12 cellular contexts compared by ENCODE assay signal in the genomic region with DNA sequence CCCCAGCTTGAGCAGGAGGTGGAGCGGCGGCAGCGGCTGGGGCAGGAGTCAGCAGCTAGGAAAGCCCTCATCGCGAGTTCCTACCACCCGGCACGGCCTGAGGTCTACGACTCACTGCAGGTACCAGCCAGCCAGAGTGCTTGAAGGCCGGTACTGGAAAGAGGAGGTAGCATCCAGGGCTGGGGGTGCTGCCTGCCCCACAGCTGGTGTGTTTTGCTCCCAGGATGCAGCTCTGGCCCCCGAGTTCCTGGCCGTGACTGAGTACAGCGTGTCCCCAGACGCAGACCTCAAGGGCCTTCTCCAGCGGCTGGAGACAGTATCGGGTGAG. TPM values are rescaled to one million over a fixed set of nuclear protein-coding genes. Genes with fewer than 3 reads are reported as not detected.
DNase-seq lines count a peak whose midpoint lies in the region; ATAC-seq, FAIRE-seq and TF ChIP-seq lines count a peak whose summit lies in the region.
"Had no signal": no experiment of that assay in that cellular context is flagged by ENCODE, and none has a peak within 500 bp of the region (broad histone marks: within the 10 kb centered on the region; RNA-seq: fewer than 3 reads in every experiment).

No MANE protein-coding gene starts in this region.

- no peak overlapping the region for H3K23ac ChIP-seq in mesenchymal stem cell (ENCODE audit: low read length in 2 of 2)

- peaks cover 0 to 7% of the 10 kb centered on the region in 2 experiments; a peak in 1 of 4 replicates for H3K36me3 ChIP-seq in HCT116 (ENCODE audit: control insufficient read depth in 1 of 2, insufficient read depth in 2 of 2, low read length in 2 of 2)
- H3K36me3 ChIP-seq in mesenchymal stem cell (ENCODE audit: control insufficient read depth in 1 of 2, insufficient read depth in 2 of 2, low read depth in 1 of 2, low read length in 2 of 2), result peaks cover 13 to 32% of the 10 kb centered on the region in 2 experiments
- H3K36me3 ChIP-seq: thoracic aorta had no signal

- CTCF ChIA-PET in A549 (lab: Yijun Ruan, JAX), result interaction anchor here (0.9 to 2.0 kb wide), 5 partner anchors 8 to 263 kb away, joined by 3 to 5 read pairs (median 4); no protein-coding TSS in a partner anchor
- CTCF ChIA-PET in HCT116 (lab: Charles Lee), result no interaction called here

- H3K27me3 ChIP-seq in HCT116 (ENCODE audit: insufficient read depth, low read length) (no peaks in the 10 kb centered on the region), mesenchymal stem cell (ENCODE audit: control insufficient read depth in 1 of 2, insufficient read depth in 1 of 2, low read length in 2 of 2) (no peaks in the 10 kb centered on the region)

- H3K9ac ChIP-seq in HCT116 (ENCODE audit: low read length), result peak overlapping the region; percentile 98
- H3K9ac ChIP-seq in mesenchymal stem cell (ENCODE audit: low read length), result peak overlapping the region; percentile 100

- H3K27ac Mint-ChIP-seq in activated naive CD4-positive, alpha-beta T cell treated with anti-CD3 and anti-CD28 coated beads, Interleukin-2, amount 50 U/mL, for 24 hours, result no peak overlapping the region

- H3K4ac ChIP-seq in mesenchymal stem cell (ENCODE audit: low read depth in 1 of 2, low read length in 2 of 2), result no peak overlapping the region

- WGBS in A549 (ENCODE audit: missing lambda C conversion rate), result 89% methylated on average over 15 of the region's 15 CpGs
- 94% methylated on average over 15 of the region's 15 CpGs for whole genome bisulfite sequencing in mesenchymal stem cell

- H3K4me3 ChIP-seq in A549 (no peak overlapping the region; the same call in 2 of the 3 replicates), HCT116 (replicated peaks in 1 of 2; ENCODE audit: low read depth in 1 of 2, low read length in 2 of 2) (peak overlapping the region; percentile 87), mesenchymal stem cell (ENCODE audit: insufficient read depth in 1 of 2, low read depth in 1 of 2, low read length in 2 of 2) (peak overlapping the region in 1 of 2 experiments; percentile 94)

- FAIRE-seq in A549 (lab: Jason Lieb, UNC), result no peak

- no peak overlapping the region for H3K18ac ChIP-seq in mesenchymal stem cell (ENCODE audit: low read depth in 1 of 2, low read length in 2 of 2)

- H3K79me1 ChIP-seq in mesenchymal stem cell (replicated peaks; ENCODE audit: low read length, poor library complexity, severe bottlenecking), result peaks cover 34% of the 10 kb centered on the region

- peak overlapping the region; percentile 16 for H4K91ac ChIP-seq in mesenchymal stem cell (ENCODE audit: low read length)

- H2BK120ac ChIP-seq in mesenchymal stem cell (ENCODE audit: low read depth, low read length), result no peak overlapping the region

- no peak overlapping the region for H4K8ac ChIP-seq in mesenchymal stem cell (ENCODE audit: low read length)

- RAD21 ChIA-PET in HCT116 (lab: Charles Lee; ENCODE audit: low non-redundant PET in 1 of 2, low total read pairs in 2 of 2, uncharacterized antibody in 2 of 2, unreplicated experiment in 2 of 2), result no interaction called here

- H3K4me1 Mint-ChIP-seq in activated naive CD4-positive, alpha-beta T cell treated with anti-CD3 and anti-CD28 coated beads, Interleukin-2, amount 50 U/mL, for 24 hours, result peaks cover 41% of the 10 kb centered on the region

- POLR2A ChIA-PET in A549 (lab: Yijun Ruan, JAX) (interaction anchor here (1.6 to 3.6 kb wide), 2 partner anchors 11 to 256 kb away, joined by 13 to 18 read pairs; partner anchors contain the start of genes ABCB9, MPHOSPH9 and MTRFR), HCT116 (lab: Charles Lee) (interaction anchor here (2.4 kb wide), 1 partner anchor 256 kb away, joined by 19 read pairs; the partner anchor contains the start of genes MPHOSPH9 and MTRFR)

- no TSS peak for BruUV-seq in HCT116 (replicated peaks; lab: Mats Ljungman, UMichigan)

- H3K27ac ChIP-seq in A549 (peak overlapping the region in 1 of 2 experiments; percentile 98; a peak in 3 of 6 replicates), HCT116 (ENCODE audit: low read depth, low read length) (peak overlapping the region; percentile 87; the same call in 1 of the 2 replicates), mesenchymal stem cell (ENCODE audit: low read length, poor library complexity, severe bottlenecking) (no peak overlapping the region)
- H3K27ac ChIP-seq: thoracic aorta had no signal

- H3K9me2 ChIP-seq in HCT116 (ENCODE audit: insufficient read depth), result no peaks in the 10 kb centered on the region

- H3K9me3 Mint-ChIP-seq in activated naive CD4-positive, alpha-beta T cell treated with anti-CD3 and anti-CD28 coated beads, Interleukin-2, amount 50 U/mL, for 24 hours, result no peaks in the 10 kb centered on the region

- no peak overlapping the region for H2BK15ac ChIP-seq in mesenchymal stem cell (ENCODE audit: low read depth, poor library complexity, severe bottlenecking)

- intact Hi-C loops in HCT116 (cut with micrococcal nuclease), result loop anchor here (10.0 kb wide), 1 partner anchor 168 kb away; no protein-coding TSS in a partner anchor

- H4K20me1 ChIP-seq in HCT116 (ENCODE audit: insufficient read depth), result no peaks in the 10 kb centered on the region

- H3K4me3 Mint-ChIP-seq in activated naive CD4-positive, alpha-beta T cell treated with anti-CD3 and anti-CD28 coated beads, Interleukin-2, amount 50 U/mL, for 24 hours, result peak overlapping the region; percentile 97

- TF ChIP-seq RAD21 in A549 (conservative IDR thresholded peaks at IDR 0.05 in 1 of 2, IDR thresholded peaks at IDR 0.05 in 1 of 2) (no peak), HCT116 (IDR thresholded peaks at IDR 0.05; ENCODE audit: low read depth) (no peak)

- H2BK5ac ChIP-seq in mesenchymal stem cell (ENCODE audit: low read depth, low read length, poor library complexity, severe bottlenecking), result no peak overlapping the region

- H3K9me3 ChIP-seq in A549, result no peaks in the 10 kb centered on the region
- no peaks in the 10 kb centered on the region for H3K9me3 ChIP-seq in HCT116 (ENCODE audit: control insufficient read depth in 1 of 2, insufficient read depth in 1 of 2, low read depth in 1 of 2, low read length in 2 of 2)
- no peaks in the 10 kb centered on the region for H3K9me3 ChIP-seq in mesenchymal stem cell (ENCODE audit: control insufficient read depth, low read length)
- H3K9me3 ChIP-seq: thoracic aorta had no signal

- H3K36me3 Mint-ChIP-seq in activated naive CD4-positive, alpha-beta T cell treated with anti-CD3 and anti-CD28 coated beads, Interleukin-2, amount 50 U/mL, for 24 hours, result peaks cover 1% of the 10 kb centered on the region

- H3K14ac ChIP-seq in mesenchymal stem cell (ENCODE audit: low read length in 2 of 2), result no peak overlapping the region

- no peak for TF ChIP-seq EP300 in A549 (IDR thresholded peaks at IDR 0.05)

- peaks cover 39% of the 10 kb centered on the region for H3K79me2 ChIP-seq in HCT116 (ENCODE audit: insufficient read depth, low read length)

- H3K27me3 Mint-ChIP-seq in activated naive CD4-positive, alpha-beta T cell treated with anti-CD3 and anti-CD28 coated beads, Interleukin-2, amount 50 U/mL, for 24 hours, result no peaks in the 10 kb centered on the region

- peaks cover 16% of the 10 kb centered on the region for H3K4me1 ChIP-seq in A549
- H3K4me1 ChIP-seq in HCT116 (ENCODE audit: control insufficient read depth in 1 of 2, insufficient read depth in 2 of 2, low read length in 2 of 2), result peaks cover 16 to 29% of the 10 kb centered on the region in 2 experiments
- peaks cover 41% of the 10 kb centered on the region for H3K4me1 ChIP-seq in mesenchymal stem cell (ENCODE audit: control insufficient read depth, insufficient read depth, low read depth, low read length)

- DNase-seq in A549 (ENCODE audit: low read depth in 1 of 2, low spot score in 1 of 2) (no peak), HCT116 (ENCODE audit: low read depth, low spot score) (no peak), mesenchymal stem cell (no peak), midbrain (lab: John Stamatoyannopoulos, UW) (no peak), SIG-M5 (lab: John Stamatoyannopoulos, UW) (no peak), NCI-H2029 treated with DMSO at 0.1 percent for 48 hours (lab: John Stamatoyannopoulos, UW) (no peak)
- DNase-seq: activated effector memory CD4-positive, alpha-beta T cell treated with Interleukin-2 at 50 U/mL for 16 hours; HCEC 1CT; stimulated activated CD4-positive, alpha-beta T cell treated with anti-CD3 and anti-CD28 coated beads, Interleukin-15, amount 100 ng/mL, for 24 hours had no signal

- H2AFZ ChIP-seq in HCT116 (ENCODE audit: low read depth, low read length, poor library complexity, severe bottlenecking) (no peak overlapping the region), mesenchymal stem cell (ENCODE audit: low read depth, low read length) (no peak overlapping the region)

- H3K4me2 ChIP-seq in A549 (peak overlapping the region; percentile 89), HCT116 (ENCODE audit: low read length) (peak overlapping the region; percentile 100), mesenchymal stem cell (ENCODE audit: low read length, poor library complexity, severe bottlenecking) (peak overlapping the region; percentile 14)

- TF ChIP-seq POLR2A in A549 (IDR thresholded peaks at IDR 0.05; ENCODE audit: low read length), result 0 out of 2 replicates have a peak, but pooled peaks have one; percentile 14
- TF ChIP-seq POLR2A in HCT116 (IDR thresholded peaks at IDR 0.05; ENCODE audit: borderline replicate concordance, extremely low read depth, insufficient read depth, insufficient read length), result no peak

- H2BK12ac ChIP-seq in mesenchymal stem cell (ENCODE audit: low read length in 2 of 2), result peak overlapping the region in 1 of 2 experiments; percentile 33

- ATAC-seq in A549 (no peak), HCT116 (no peak), GM18867 (IDR thresholded peaks at IDR 0.05; ENCODE audit: unreplicated experiment) (no peak)

- TF ChIP-seq CTCF in A549 (IDR thresholded peaks at IDR 0.05) (no peak), HCT116 (IDR thresholded peaks at IDR 0.05 in 2 of 3, conservative IDR thresholded peaks at IDR 0.05 in 1 of 3; ENCODE audit: borderline replicate concordance in 1 of 3, insufficient read depth in 1 of 3, low read depth in 2 of 3, low read length in 2 of 3) (no peak)

- peak overlapping the region; percentile 19 for H2AK5ac ChIP-seq in mesenchymal stem cell (ENCODE audit: low read length, severe bottlenecking)

RNA-seq across cellular contexts. Expression of gene OGFOD2, which starts 1.6 kb away (rescaled TPM):
- 11.0 and 11.8 TPM in 2 replicates for polyA plus RNA-seq in A549 (2011; rRNA removed)
- polyA plus RNA-seq in A549 (2012; cell fraction: cytosol; rRNA removed), result 26.7 and 34.0 TPM in 2 replicates
- polyA plus RNA-seq in A549 (2012; cell fraction: nucleus; rRNA removed), result 88.1 and 96.6 TPM in 2 replicates
- polyA plus RNA-seq in A549 (2017; fragmentation: RNase III; extraction: RNeasy Plus Mini Kit Qiagen cat#74134 plus additional on column Dnase treatment), result 15.7 to 18.2 TPM (median 17.5 TPM) in 3 replicates
- 17.6 and 21.3 TPM in 2 replicates for polyA minus RNA-seq in A549 (2011; rRNA and poly(A)+ RNA removed)
- total RNA-seq in HCT116 (2021; ENCODE audit: unreplicated experiment), result 29.5 TPM
- 24.1 and 26.2 TPM in 2 replicates for polyA plus RNA-seq in HCT116 (2012)
- polyA plus RNA-seq in mesenchymal stem cell (2013, experiment 1 of 2), result 5.8 TPM
- polyA plus RNA-seq in mesenchymal stem cell (2013, experiment 2 of 2), result 6.2 TPM

RNA-seq across cellular contexts. Expression of gene ARL6IP4, which starts 3.9 kb away (rescaled TPM):
- 152 and 209 TPM in 2 replicates for polyA plus RNA-seq in A549 (2011; rRNA removed)
- polyA plus RNA-seq in A549 (2012; cell fraction: cytosol; rRNA removed), result 289 and 369 TPM in 2 replicates
- 208 and 222 TPM in 2 replicates for polyA plus RNA-seq in A549 (2012; cell fraction: nucleus; rRNA removed)
- polyA plus RNA-seq in A549 (2017; fragmentation: RNase III; extraction: RNeasy Plus Mini Kit Qiagen cat#74134 plus additional on column Dnase treatment), result 196 to 211 TPM (median 208 TPM) in 3 replicates
- 39.6 and 41.8 TPM in 2 replicates for polyA minus RNA-seq in A549 (2011; rRNA and poly(A)+ RNA removed)
- total RNA-seq in HCT116 (2021; ENCODE audit: unreplicated experiment), result 128 TPM
- 178 and 187 TPM in 2 replicates for polyA plus RNA-seq in HCT116 (2012)
- 142 TPM for polyA plus RNA-seq in mesenchymal stem cell (2013, experiment 1 of 2)
- polyA plus RNA-seq in mesenchymal stem cell (2013, experiment 2 of 2), result 146 TPM

RNA-seq across cellular contexts. Expression of gene ABCB9, which starts 10.3 kb away (rescaled TPM):
- 2.7 and 3.1 TPM in 2 replicates for polyA plus RNA-seq in A549 (2011; rRNA removed)
- polyA plus RNA-seq in A549 (2012; cell fraction: cytosol; rRNA removed), result 4.5 and 6.7 TPM in 2 replicates
- polyA plus RNA-seq in A549 (2012; cell fraction: nucleus; rRNA removed), result 13.3 and 15.2 TPM in 2 replicates
- polyA plus RNA-seq in A549 (2017; fragmentation: RNase III; extraction: RNeasy Plus Mini Kit Qiagen cat#74134 plus additional on column Dnase treatment), result 4.8 to 5.8 TPM (median 5.0 TPM) in 3 replicates
- 10.3 and 10.5 TPM in 2 replicates for polyA minus RNA-seq in A549 (2011; rRNA and poly(A)+ RNA removed)
- total RNA-seq in HCT116 (2021; ENCODE audit: unreplicated experiment), result 14.7 TPM
- 9.8 and 10.6 TPM in 2 replicates for polyA plus RNA-seq in HCT116 (2012)
- 4.3 TPM for polyA plus RNA-seq in mesenchymal stem cell (2013, experiment 1 of 2)
- polyA plus RNA-seq in mesenchymal stem cell (2013, experiment 2 of 2), result 4.2 TPM

Comparison
In these comparisons a context has a peak if more than half of its experiments do, and no peak if none do; other contexts are left out.
1. H3K4me2 ChIP-seq: peak in every context shown above with its lines; median percentile 100 in HCT116; 89 in A549; 14 in mesenchymal stem cell.
2. Of the 6 proteins assayed by ChIP-seq in both A549 and HCT116: peak only in A549: POLR2A; only in HCT116: none; in both: none; in neither: 5.